Comparison of ENCODE assay signal across 1 cellular context in the genomic region with DNA sequence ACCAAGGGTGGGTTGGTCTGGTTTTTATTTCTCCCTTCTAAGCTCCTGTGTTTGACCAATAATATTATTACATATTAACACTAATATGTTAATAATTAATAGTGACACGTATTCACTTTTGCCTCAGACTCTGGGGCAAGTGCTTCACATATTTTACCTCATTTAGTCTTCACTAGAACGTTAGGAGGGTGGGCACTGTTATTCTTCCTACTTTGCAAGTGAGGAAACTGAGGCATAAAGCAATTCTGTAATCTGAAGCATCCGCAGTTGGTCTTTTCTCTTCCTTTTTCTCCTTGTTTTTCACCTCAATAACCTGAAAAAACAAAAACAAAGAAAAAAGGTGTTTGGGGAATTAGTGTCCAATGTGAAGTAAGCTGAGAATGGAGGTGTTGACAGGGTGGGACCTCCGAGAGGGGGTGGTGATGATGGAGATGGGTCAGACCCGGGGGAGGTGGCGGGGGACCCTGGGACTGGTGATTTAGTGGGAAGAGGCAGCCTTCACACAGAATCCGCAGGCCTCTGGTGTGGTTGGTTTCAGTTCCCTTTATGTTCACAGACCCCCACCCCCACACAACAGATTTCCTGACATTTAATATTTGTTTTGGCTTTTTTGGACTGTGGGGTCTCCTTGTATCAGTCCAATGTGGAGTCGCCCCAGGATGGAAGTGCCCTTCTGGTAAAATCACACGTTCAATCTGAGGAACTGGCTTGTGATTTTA.
TF ChIP-seq lines count a peak whose summit lies in the region.

No MANE protein-coding gene starts in this region.

TF ChIP-seq in liver, 16 proteins besides CTCF, POLR2A, EP300 and RAD21 (continued from another document):
- TF ChIP-seq, protein P1, sequence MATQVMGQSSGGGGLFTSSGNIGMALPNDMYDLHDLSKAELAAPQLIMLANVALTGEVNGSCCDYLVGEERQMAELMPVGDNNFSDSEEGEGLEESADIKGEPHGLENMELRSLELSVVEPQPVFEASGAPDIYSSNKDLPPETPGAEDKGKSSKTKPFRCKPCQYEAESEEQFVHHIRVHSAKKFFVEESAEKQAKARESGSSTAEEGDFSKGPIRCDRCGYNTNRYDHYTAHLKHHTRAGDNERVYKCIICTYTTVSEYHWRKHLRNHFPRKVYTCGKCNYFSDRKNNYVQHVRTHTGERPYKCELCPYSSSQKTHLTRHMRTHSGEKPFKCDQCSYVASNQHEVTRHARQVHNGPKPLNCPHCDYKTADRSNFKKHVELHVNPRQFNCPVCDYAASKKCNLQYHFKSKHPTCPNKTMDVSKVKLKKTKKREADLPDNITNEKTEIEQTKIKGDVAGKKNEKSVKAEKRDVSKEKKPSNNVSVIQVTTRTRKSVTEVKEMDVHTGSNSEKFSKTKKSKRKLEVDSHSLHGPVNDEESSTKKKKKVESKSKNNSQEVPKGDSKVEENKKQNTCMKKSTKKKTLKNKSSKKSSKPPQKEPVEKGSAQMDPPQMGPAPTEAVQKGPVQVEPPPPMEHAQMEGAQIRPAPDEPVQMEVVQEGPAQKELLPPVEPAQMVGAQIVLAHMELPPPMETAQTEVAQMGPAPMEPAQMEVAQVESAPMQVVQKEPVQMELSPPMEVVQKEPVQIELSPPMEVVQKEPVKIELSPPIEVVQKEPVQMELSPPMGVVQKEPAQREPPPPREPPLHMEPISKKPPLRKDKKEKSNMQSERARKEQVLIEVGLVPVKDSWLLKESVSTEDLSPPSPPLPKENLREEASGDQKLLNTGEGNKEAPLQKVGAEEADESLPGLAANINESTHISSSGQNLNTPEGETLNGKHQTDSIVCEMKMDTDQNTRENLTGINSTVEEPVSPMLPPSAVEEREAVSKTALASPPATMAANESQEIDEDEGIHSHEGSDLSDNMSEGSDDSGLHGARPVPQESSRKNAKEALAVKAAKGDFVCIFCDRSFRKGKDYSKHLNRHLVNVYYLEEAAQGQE (IDR thresholded peaks at IDR 0.05): peak; percentile 28
- TF ChIP-seq EGR1 (IDR thresholded peaks at IDR 0.05; ENCODE audit: low read depth in 2 of 2): no peak
- peak; percentile 51 for TF ChIP-seq TAF1 (conservative IDR thresholded peaks at IDR 0.05)
TF ChIP-seq in liver: peak in this region for 2.
